ENCODE assay signal across 2 cellular contexts in the genomic region with DNA sequence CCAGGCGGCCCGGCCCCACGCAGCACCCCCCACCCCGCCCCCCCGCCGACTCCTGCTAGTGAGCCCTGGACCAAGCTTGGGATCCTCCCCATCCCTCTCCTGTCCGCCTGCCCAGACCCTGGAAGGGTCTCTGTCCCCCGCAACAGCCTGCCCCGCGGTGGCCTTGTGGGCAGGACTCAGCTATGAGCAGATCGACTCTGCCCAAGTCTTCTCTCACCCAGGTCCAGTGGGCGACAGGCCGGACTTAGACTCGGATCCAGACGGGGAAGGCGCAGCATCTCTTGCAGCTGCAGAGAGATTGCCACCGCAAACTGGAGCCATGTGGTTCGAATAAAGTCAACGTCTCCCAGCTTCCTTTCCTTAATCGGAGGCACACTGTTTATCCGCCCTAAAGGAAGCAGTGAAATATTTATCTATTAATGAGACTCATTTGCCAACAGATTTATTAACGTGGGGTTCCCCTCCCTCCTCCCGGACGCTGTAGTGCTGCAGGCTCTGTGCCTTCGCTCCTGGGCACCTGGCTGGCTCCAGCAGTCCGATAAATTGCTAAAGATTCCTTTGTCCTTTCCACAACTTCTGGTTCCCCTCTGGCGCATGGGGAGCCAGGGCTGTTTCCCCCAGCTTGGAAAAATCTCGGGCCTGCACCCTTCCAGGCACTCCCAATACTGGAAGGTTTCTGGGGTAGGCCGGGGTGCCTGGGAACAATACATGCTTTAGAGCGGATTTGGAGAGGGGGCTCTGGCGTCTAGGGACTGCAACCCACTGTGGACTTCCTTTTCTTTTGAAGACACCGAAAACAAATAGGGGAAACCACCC.
TF ChIP-seq lines count a peak whose summit lies in the region.

No MANE protein-coding gene starts in this region.

TF ChIP-seq in HEK293, 187 proteins besides CTCF, POLR2A, EP300 and RAD21 (continued from another document):
- TF ChIP-seq BCL11A (tag by site-specific recombination; IDR thresholded peaks at IDR 0.05; ENCODE audit: low read depth) (no peak), ZNF830 (tag by site-specific recombination; IDR thresholded peaks at IDR 0.05; ENCODE audit: low read depth) (no peak), ZNF571 (tag by site-specific recombination; IDR thresholded peaks at IDR 0.05) (no peak), ZNF23 (tag by site-specific recombination; IDR thresholded peaks at IDR 0.05; ENCODE audit: borderline replicate concordance) (no peak), ZNF677 (tag by site-specific recombination; IDR thresholded peaks at IDR 0.05) (no peak), ZBTB8A (tag by site-specific recombination; IDR thresholded peaks at IDR 0.05) (no peak), ZBTB20 (tag by site-specific recombination; IDR thresholded peaks at IDR 0.05) (peak; percentile 78), ZIC2 (tag by site-specific recombination; IDR thresholded peaks at IDR 0.05) (0 out of 2 replicates have a peak, but pooled peaks have one; percentile 32), REPIN1 (tag by site-specific recombination; IDR thresholded peaks at IDR 0.05; ENCODE audit: low read depth) (no peak), ZNF311 (tag by site-specific recombination; IDR thresholded peaks at IDR 0.05; ENCODE audit: borderline replicate concordance) (no peak), OSR2 (tag by site-specific recombination; IDR thresholded peaks at IDR 0.05) (no peak), ZEB2 (tag by site-specific recombination; IDR thresholded peaks at IDR 0.05) (no peak), ZNF341 (tag by site-specific recombination; IDR thresholded peaks at IDR 0.05; ENCODE audit: low read depth) (no peak), ZNF473 (tag by site-specific recombination; IDR thresholded peaks at IDR 0.05) (no peak), GLIS2 (tag by site-specific recombination; IDR thresholded peaks at IDR 0.05) (peak; percentile 11; the same call in 1 of the 2 replicates), GLI2 (tag by site-specific recombination; IDR thresholded peaks at IDR 0.05; ENCODE audit: borderline replicate concordance, low read depth) (no peak), ZNF138 (tag by site-specific recombination; IDR thresholded peaks at IDR 0.05; ENCODE audit: borderline replicate concordance) (no peak)
- TF ChIP-seq, protein P1, sequence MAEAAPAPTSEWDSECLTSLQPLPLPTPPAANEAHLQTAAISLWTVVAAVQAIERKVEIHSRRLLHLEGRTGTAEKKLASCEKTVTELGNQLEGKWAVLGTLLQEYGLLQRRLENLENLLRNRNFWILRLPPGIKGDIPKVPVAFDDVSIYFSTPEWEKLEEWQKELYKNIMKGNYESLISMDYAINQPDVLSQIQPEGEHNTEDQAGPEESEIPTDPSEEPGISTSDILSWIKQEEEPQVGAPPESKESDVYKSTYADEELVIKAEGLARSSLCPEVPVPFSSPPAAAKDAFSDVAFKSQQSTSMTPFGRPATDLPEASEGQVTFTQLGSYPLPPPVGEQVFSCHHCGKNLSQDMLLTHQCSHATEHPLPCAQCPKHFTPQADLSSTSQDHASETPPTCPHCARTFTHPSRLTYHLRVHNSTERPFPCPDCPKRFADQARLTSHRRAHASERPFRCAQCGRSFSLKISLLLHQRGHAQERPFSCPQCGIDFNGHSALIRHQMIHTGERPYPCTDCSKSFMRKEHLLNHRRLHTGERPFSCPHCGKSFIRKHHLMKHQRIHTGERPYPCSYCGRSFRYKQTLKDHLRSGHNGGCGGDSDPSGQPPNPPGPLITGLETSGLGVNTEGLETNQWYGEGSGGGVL (tag by site-specific recombination; IDR thresholded peaks at IDR 0.05) = no peak
- TF ChIP-seq, protein P2, sequence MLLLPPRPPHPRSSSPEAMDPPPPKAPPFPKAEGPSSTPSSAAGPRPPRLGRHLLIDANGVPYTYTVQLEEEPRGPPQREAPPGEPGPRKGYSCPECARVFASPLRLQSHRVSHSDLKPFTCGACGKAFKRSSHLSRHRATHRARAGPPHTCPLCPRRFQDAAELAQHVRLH (tag by site-specific recombination; IDR thresholded peaks at IDR 0.05) = no peak
- TF ChIP-seq, protein P3, sequence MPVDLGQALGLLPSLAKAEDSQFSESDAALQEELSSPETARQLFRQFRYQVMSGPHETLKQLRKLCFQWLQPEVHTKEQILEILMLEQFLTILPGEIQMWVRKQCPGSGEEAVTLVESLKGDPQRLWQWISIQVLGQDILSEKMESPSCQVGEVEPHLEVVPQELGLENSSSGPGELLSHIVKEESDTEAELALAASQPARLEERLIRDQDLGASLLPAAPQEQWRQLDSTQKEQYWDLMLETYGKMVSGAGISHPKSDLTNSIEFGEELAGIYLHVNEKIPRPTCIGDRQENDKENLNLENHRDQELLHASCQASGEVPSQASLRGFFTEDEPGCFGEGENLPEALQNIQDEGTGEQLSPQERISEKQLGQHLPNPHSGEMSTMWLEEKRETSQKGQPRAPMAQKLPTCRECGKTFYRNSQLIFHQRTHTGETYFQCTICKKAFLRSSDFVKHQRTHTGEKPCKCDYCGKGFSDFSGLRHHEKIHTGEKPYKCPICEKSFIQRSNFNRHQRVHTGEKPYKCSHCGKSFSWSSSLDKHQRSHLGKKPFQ (tag by site-specific recombination; IDR thresholded peaks at IDR 0.05) = no peak
TF ChIP-seq in HEK293: peak in this region for 3.

TF ChIP-seq in SK-N-SH, 30 proteins besides CTCF, POLR2A, EP300 and RAD21:
- TF ChIP-seq MEF2A (IDR thresholded peaks at IDR 0.05; ENCODE audit: borderline replicate concordance, low read depth) (no peak), FOXM1 (IDR thresholded peaks at IDR 0.05; ENCODE audit: low read depth) (no peak), RFX5 (IDR thresholded peaks at IDR 0.05; ENCODE audit: low read length) (no peak), TCF12 (IDR thresholded peaks at IDR 0.05) (no peak), NRF1 (IDR thresholded peaks at IDR 0.05; ENCODE audit: low read depth, low read length) (no peak), CHD2 (IDR thresholded peaks at IDR 0.05; ENCODE audit: low read length, partially characterized antibody) (no peak), FOSL2 (IDR thresholded peaks at IDR 0.05; ENCODE audit: borderline replicate concordance, low read depth) (no peak), TEAD4 (IDR thresholded peaks at IDR 0.05; ENCODE audit: borderline replicate concordance, insufficient read depth) (no peak), GABPA (IDR thresholded peaks at IDR 0.05; ENCODE audit: low read depth) (no peak), MXI1 (IDR thresholded peaks at IDR 0.05; ENCODE audit: low read depth, low read length) (no peak), GATA2 (CRISPR knock-in tag; IDR thresholded peaks at IDR 0.05) (no peak), RCOR1 (IDR thresholded peaks at IDR 0.05; ENCODE audit: low read length) (no peak), FOXJ3 (CRISPR knock-in tag; IDR thresholded peaks at IDR 0.05) (no peak), SMC3 (IDR thresholded peaks at IDR 0.05; ENCODE audit: low read depth, low read length) (no peak)
- TF ChIP-seq, protein P4, sequence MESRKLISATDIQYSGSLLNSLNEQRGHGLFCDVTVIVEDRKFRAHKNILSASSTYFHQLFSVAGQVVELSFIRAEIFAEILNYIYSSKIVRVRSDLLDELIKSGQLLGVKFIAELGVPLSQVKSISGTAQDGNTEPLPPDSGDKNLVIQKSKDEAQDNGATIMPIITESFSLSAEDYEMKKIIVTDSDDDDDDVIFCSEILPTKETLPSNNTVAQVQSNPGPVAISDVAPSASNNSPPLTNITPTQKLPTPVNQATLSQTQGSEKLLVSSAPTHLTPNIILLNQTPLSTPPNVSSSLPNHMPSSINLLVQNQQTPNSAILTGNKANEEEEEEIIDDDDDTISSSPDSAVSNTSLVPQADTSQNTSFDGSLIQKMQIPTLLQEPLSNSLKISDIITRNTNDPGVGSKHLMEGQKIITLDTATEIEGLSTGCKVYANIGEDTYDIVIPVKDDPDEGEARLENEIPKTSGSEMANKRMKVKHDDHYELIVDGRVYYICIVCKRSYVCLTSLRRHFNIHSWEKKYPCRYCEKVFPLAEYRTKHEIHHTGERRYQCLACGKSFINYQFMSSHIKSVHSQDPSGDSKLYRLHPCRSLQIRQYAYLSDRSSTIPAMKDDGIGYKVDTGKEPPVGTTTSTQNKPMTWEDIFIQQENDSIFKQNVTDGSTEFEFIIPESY (IDR thresholded peaks at IDR 0.05; ENCODE audit: borderline replicate concordance, low read depth) = no peak
- TF ChIP-seq, protein P5, sequence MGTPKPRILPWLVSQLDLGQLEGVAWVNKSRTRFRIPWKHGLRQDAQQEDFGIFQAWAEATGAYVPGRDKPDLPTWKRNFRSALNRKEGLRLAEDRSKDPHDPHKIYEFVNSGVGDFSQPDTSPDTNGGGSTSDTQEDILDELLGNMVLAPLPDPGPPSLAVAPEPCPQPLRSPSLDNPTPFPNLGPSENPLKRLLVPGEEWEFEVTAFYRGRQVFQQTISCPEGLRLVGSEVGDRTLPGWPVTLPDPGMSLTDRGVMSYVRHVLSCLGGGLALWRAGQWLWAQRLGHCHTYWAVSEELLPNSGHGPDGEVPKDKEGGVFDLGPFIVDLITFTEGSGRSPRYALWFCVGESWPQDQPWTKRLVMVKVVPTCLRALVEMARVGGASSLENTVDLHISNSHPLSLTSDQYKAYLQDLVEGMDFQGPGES (IDR thresholded peaks at IDR 0.05; ENCODE audit: low read depth, low read length) = no peak
- TF ChIP-seq, protein P6, sequence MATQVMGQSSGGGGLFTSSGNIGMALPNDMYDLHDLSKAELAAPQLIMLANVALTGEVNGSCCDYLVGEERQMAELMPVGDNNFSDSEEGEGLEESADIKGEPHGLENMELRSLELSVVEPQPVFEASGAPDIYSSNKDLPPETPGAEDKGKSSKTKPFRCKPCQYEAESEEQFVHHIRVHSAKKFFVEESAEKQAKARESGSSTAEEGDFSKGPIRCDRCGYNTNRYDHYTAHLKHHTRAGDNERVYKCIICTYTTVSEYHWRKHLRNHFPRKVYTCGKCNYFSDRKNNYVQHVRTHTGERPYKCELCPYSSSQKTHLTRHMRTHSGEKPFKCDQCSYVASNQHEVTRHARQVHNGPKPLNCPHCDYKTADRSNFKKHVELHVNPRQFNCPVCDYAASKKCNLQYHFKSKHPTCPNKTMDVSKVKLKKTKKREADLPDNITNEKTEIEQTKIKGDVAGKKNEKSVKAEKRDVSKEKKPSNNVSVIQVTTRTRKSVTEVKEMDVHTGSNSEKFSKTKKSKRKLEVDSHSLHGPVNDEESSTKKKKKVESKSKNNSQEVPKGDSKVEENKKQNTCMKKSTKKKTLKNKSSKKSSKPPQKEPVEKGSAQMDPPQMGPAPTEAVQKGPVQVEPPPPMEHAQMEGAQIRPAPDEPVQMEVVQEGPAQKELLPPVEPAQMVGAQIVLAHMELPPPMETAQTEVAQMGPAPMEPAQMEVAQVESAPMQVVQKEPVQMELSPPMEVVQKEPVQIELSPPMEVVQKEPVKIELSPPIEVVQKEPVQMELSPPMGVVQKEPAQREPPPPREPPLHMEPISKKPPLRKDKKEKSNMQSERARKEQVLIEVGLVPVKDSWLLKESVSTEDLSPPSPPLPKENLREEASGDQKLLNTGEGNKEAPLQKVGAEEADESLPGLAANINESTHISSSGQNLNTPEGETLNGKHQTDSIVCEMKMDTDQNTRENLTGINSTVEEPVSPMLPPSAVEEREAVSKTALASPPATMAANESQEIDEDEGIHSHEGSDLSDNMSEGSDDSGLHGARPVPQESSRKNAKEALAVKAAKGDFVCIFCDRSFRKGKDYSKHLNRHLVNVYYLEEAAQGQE (IDR thresholded peaks at IDR 0.05; ENCODE audit: low read depth, low read length) = no peak
- TF ChIP-seq, protein P7, sequence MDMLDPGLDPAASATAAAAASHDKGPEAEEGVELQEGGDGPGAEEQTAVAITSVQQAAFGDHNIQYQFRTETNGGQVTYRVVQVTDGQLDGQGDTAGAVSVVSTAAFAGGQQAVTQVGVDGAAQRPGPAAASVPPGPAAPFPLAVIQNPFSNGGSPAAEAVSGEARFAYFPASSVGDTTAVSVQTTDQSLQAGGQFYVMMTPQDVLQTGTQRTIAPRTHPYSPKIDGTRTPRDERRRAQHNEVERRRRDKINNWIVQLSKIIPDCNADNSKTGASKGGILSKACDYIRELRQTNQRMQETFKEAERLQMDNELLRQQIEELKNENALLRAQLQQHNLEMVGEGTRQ (IDR thresholded peaks at IDR 0.05; ENCODE audit: borderline replicate concordance, low read depth, low read length) = no peak
- TF ChIP-seq, protein P8, sequence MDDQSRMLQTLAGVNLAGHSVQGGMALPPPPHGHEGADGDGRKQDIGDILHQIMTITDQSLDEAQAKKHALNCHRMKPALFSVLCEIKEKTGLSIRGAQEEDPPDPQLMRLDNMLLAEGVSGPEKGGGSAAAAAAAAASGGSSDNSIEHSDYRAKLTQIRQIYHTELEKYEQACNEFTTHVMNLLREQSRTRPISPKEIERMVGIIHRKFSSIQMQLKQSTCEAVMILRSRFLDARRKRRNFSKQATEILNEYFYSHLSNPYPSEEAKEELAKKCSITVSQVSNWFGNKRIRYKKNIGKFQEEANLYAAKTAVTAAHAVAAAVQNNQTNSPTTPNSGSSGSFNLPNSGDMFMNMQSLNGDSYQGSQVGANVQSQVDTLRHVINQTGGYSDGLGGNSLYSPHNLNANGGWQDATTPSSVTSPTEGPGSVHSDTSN (IDR thresholded peaks at IDR 0.05) = no peak
- TF ChIP-seq, protein P9, sequence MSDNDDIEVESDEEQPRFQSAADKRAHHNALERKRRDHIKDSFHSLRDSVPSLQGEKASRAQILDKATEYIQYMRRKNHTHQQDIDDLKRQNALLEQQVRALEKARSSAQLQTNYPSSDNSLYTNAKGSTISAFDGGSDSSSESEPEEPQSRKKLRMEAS (IDR thresholded peaks at IDR 0.05; ENCODE audit: low read depth) = no peak
